ENCODE assay signal across 18 cellular contexts in the genomic region with DNA sequence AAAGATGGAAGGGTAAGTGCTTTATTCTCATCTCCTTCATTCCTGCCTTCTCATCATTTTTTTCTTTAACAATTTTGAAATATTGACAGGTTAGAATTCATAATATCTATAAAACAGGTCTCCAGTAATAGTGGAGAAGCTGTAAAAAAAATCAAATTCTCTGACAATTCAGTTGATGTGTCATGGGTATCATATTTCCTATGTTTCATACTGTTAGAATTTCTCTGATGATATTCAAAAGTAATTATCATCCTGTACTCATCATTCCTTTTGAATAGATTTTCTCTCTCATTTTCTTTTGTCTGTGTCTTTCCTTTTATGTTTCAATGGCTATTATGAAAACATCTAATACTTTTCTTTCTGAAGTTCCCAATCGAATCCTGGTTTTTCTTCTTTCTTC.
"Had no signal": no experiment of that assay in that cellular context is flagged by ENCODE, and none has a peak within 500 bp of the region (broad histone marks: within the 10 kb centered on the region; RNA-seq: fewer than 3 reads in every experiment).

No MANE protein-coding gene starts in this region.

- H3K4me1 ChIP-seq: esophagus squamous epithelium, lower lobe of right lung, parathyroid adenoma had no signal

- H3K9me3 Mint-ChIP-seq: stimulated activated memory B cell treated with anti-CD40 and anti-IgM and Interleukin-4, amounts not matched to agents 10 μg/mL and 1 μg/mL and 100 μg/mL, for 72 hours had no signal

- H3K4me3 Mint-ChIP-seq: activated naive CD8-positive, alpha-beta T cell; dendritic cell treated with granulocyte-macrophage colony-stimulating factor and Interleukin-4, amounts not matched to agents 40 ng/mL and 50 ng/mL, for 4 days; naive thymus-derived CD8-positive, alpha-beta T cell; stimulated activated memory B cell treated with anti-CD40 and anti-IgM and Interleukin-4, amounts not matched to agents 10 μg/mL and 1 μg/mL and 100 μg/mL, for 72 hours had no signal

- H3K27me3 ChIP-seq: esophagus squamous epithelium had no signal

- DNase-seq: activated CD4-positive, alpha-beta T cell treated with anti-CD3 and anti-CD28 coated beads for 1 hour; activated CD4-positive, alpha-beta T cell treated with anti-CD3 and anti-CD28 coated beads, Interleukin-2, amount 50 U/mL, for 4 hours; activated gamma-delta T cell treated with Interleukin-2 at 50 U/mL for 16 hours; effector memory CD4-positive, alpha-beta T cell; esophagus squamous epithelium; glutamatergic neuron; hippocampal formation; lower lobe of right lung; naive thymus-derived CD8-positive, alpha-beta T cell; stimulated activated CD4-positive, alpha-beta T cell treated with anti-CD3 and anti-CD28 coated beads, Interleukin-4, amount 100 ng/mL, for 4 hours had no signal

- H2AFZ ChIP-seq: parathyroid adenoma had no signal

- H3K9me3 ChIP-seq: esophagus squamous epithelium, lower lobe of right lung had no signal

- H3K27ac ChIP-seq: esophagus squamous epithelium, lower lobe of right lung, parathyroid adenoma, VCaP had no signal

- FAIRE-seq: endothelial cell of umbilical vein, keratinocyte had no signal

- H3K36me3 Mint-ChIP-seq: activated naive CD8-positive, alpha-beta T cell; naive thymus-derived CD8-positive, alpha-beta T cell; stimulated activated memory B cell treated with anti-CD40 and anti-IgM and Interleukin-4, amounts not matched to agents 10 μg/mL and 1 μg/mL and 100 μg/mL, for 72 hours had no signal

- H3K27me3 Mint-ChIP-seq: activated naive CD8-positive, alpha-beta T cell; dendritic cell treated with granulocyte-macrophage colony-stimulating factor and Interleukin-4, amounts not matched to agents 40 ng/mL and 50 ng/mL, for 4 days; naive thymus-derived CD8-positive, alpha-beta T cell; stimulated activated memory B cell treated with anti-CD40 and anti-IgM and Interleukin-4, amounts not matched to agents 10 μg/mL and 1 μg/mL and 100 μg/mL, for 72 hours had no signal

- H3K36me3 ChIP-seq: esophagus squamous epithelium, lower lobe of right lung had no signal

- ATAC-seq: lower lobe of right lung; naive thymus-derived CD8-positive, alpha-beta T cell; sciatic nerve; stimulated activated memory B cell treated with anti-CD40 and anti-IgM and Interleukin-4, amounts not matched to agents 10 μg/mL and 1 μg/mL and 100 μg/mL, for 72 hours had no signal

- H3K27ac Mint-ChIP-seq: activated naive CD8-positive, alpha-beta T cell; dendritic cell treated with granulocyte-macrophage colony-stimulating factor and Interleukin-4, amounts not matched to agents 40 ng/mL and 50 ng/mL, for 4 days; naive thymus-derived CD8-positive, alpha-beta T cell; stimulated activated memory B cell treated with anti-CD40 and anti-IgM and Interleukin-4, amounts not matched to agents 10 μg/mL and 1 μg/mL and 100 μg/mL, for 72 hours had no signal

- H3K9ac ChIP-seq: parathyroid adenoma had no signal

- H3K79me2 ChIP-seq: parathyroid adenoma had no signal

- H3K4me1 Mint-ChIP-seq: naive thymus-derived CD8-positive, alpha-beta T cell; stimulated activated memory B cell treated with anti-CD40 and anti-IgM and Interleukin-4, amounts not matched to agents 10 μg/mL and 1 μg/mL and 100 μg/mL, for 72 hours had no signal

- H3K4me3 ChIP-seq: esophagus squamous epithelium, lower lobe of right lung had no signal
